In the genomic region with DNA sequence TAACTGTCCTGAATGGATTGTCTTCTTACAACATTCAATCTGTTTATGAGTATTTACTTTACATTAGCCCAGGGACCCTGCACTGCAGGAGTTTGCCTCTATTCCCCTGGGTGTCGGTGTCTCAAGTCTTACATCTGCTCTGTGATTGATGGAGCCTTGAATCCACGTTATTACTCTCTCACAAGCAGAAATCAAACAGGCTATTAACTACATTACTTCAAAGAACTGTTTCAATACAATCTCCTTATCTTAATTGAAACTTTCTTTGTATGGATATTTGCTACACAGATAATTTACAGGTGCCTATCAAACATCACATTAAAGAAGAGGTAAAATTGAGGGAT, we compare ENCODE assay signal across 1 cellular context.
TF ChIP-seq lines count a peak whose summit lies in the region.

No MANE protein-coding gene starts in this region.

TF ChIP-seq in SK-N-SH, 30 proteins besides CTCF, POLR2A, EP300 and RAD21 (continued from another document):
- TF ChIP-seq FOXJ3 (CRISPR knock-in tag; IDR thresholded peaks at IDR 0.05) (no peak), TCF12 (IDR thresholded peaks at IDR 0.05) (no peak), FOSL2 (IDR thresholded peaks at IDR 0.05; ENCODE audit: borderline replicate concordance, low read depth) (no peak), RFX5 (IDR thresholded peaks at IDR 0.05; ENCODE audit: low read length) (no peak), YY1 (IDR thresholded peaks at IDR 0.05; ENCODE audit: low read depth) (no peak)
- TF ChIP-seq, protein P1, sequence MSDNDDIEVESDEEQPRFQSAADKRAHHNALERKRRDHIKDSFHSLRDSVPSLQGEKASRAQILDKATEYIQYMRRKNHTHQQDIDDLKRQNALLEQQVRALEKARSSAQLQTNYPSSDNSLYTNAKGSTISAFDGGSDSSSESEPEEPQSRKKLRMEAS (IDR thresholded peaks at IDR 0.05; ENCODE audit: low read depth) = no peak
- TF ChIP-seq, protein P2, sequence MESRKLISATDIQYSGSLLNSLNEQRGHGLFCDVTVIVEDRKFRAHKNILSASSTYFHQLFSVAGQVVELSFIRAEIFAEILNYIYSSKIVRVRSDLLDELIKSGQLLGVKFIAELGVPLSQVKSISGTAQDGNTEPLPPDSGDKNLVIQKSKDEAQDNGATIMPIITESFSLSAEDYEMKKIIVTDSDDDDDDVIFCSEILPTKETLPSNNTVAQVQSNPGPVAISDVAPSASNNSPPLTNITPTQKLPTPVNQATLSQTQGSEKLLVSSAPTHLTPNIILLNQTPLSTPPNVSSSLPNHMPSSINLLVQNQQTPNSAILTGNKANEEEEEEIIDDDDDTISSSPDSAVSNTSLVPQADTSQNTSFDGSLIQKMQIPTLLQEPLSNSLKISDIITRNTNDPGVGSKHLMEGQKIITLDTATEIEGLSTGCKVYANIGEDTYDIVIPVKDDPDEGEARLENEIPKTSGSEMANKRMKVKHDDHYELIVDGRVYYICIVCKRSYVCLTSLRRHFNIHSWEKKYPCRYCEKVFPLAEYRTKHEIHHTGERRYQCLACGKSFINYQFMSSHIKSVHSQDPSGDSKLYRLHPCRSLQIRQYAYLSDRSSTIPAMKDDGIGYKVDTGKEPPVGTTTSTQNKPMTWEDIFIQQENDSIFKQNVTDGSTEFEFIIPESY (IDR thresholded peaks at IDR 0.05; ENCODE audit: borderline replicate concordance, low read depth) = no peak
